Comparison of ENCODE assay signal across 9 cellular contexts in the genomic region with DNA sequence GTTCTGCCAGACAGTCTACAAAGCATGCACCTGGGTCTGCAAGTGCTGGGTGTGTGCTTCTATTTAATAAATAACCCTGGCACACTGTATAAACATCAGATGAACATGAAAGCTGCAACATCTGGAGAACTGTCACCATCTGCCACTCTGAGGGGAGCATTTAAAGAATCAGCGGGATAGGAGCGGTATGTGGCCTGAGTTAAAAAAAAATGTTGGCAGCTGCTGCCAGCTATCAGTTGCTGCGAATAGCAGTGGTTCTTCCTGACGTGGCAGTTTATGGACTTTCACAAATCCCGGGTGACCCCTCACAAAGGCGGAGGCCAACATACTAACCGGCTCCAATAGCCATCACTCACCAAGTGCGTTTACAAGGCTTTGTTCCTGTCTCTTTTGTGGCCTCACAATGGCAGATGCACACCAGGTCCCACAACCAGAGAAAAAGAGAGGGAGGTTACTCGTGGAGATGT.
DNase-seq lines count a peak whose midpoint lies in the region; ATAC-seq and TF ChIP-seq lines count a peak whose summit lies in the region.
"Had no signal": no experiment of that assay in that cellular context is flagged by ENCODE, and none has a peak within 500 bp of the region (broad histone marks: within the 10 kb centered on the region; RNA-seq: fewer than 3 reads in every experiment).

No MANE protein-coding gene starts in this region.

- H3K79me2 ChIP-seq in fibroblast of lung (ENCODE audit: control insufficient read depth, insufficient read depth, low read length) = no peaks in the 10 kb centered on the region

- DNase-seq in GM04504 (ENCODE audit: low read depth) (peak; percentile 51), NCI-H345 treated with DMSO at 0.1 percent for 48 hours (lab: John Stamatoyannopoulos, UW; ENCODE audit: unreplicated experiment) (peak; percentile 88), fibroblast of lung (ENCODE audit: low read depth in 2 of 2) (peak; percentile 40 to 62), sciatic nerve (ENCODE audit: low spot score) (no peak)
- DNase-seq: aorta had no signal

- H4K20me1 ChIP-seq in fibroblast of lung (ENCODE audit: control insufficient read depth, extremely low read depth, insufficient read depth, low read length) = no peaks in the 10 kb centered on the region

- H3K9ac ChIP-seq in fibroblast of lung (ENCODE audit: insufficient read depth, low read length) = no peak overlapping the region
- no peak overlapping the region for H3K9ac ChIP-seq in rectal smooth muscle tissue (ENCODE audit: low read length)

- H3K4me3 ChIP-seq in fibroblast of lung (replicated peaks in 1 of 4; ENCODE audit: control extremely low read depth in 1 of 4, insufficient read depth in 1 of 4, low read depth in 3 of 4, low read length in 4 of 4) (no peak overlapping the region), rectal smooth muscle tissue (ENCODE audit: low read length) (no peak overlapping the region)

- TF ChIP-seq CTCF in fibroblast of lung (conservative IDR thresholded peaks at IDR 0.05 in 1 of 2, IDR thresholded peaks at IDR 0.05 in 1 of 2; ENCODE audit: low read depth in 1 of 2, low read length in 2 of 2) = no peak

- no peaks in the 10 kb centered on the region for H3K36me3 ChIP-seq in fibroblast of lung (ENCODE audit: control insufficient read depth, insufficient read depth, low read length)
- no peaks in the 10 kb centered on the region for H3K36me3 ChIP-seq in rectal smooth muscle tissue (ENCODE audit: control insufficient read depth, insufficient read depth, low read length)

- peak overlapping the region; percentile 7 for H3K4me2 ChIP-seq in fibroblast of lung (ENCODE audit: extremely low read depth, insufficient read depth, low read length)

- H2AFZ ChIP-seq in fibroblast of lung (ENCODE audit: low read length) = peak overlapping the region; percentile 24

- peak overlapping the region; percentile 25 for H3K27ac ChIP-seq in fibroblast of lung (ENCODE audit: insufficient read depth, low read length)
- H3K27ac ChIP-seq in rectal smooth muscle tissue (ENCODE audit: low read depth, low read length) = peak overlapping the region; percentile 42

- ATAC-seq in sciatic nerve = no peak
- no peak for ATAC-seq in HG03354 (IDR thresholded peaks at IDR 0.05; ENCODE audit: poor library complexity, severe bottlenecking, unreplicated experiment)
- no peak for ATAC-seq in HG02763 (IDR thresholded peaks at IDR 0.05; ENCODE audit: unreplicated experiment)
- ATAC-seq in GM19463 (IDR thresholded peaks at IDR 0.05; ENCODE audit: unreplicated experiment) = no peak

- intact Hi-C loops in sciatic nerve (cut with DNase I) = no loop called here

- no peaks in the 10 kb centered on the region for H3K27me3 ChIP-seq in fibroblast of lung (ENCODE audit: control insufficient read depth, insufficient read depth, low read length)
- H3K27me3 ChIP-seq in rectal smooth muscle tissue (ENCODE audit: control insufficient read depth, insufficient read depth, low read length) = no peaks in the 10 kb centered on the region

- H3K9me3 ChIP-seq in fibroblast of lung (ENCODE audit: control insufficient read depth, insufficient read depth, low read depth, low read length) = no peaks in the 10 kb centered on the region

- H3K4me1 ChIP-seq in fibroblast of lung (ENCODE audit: control insufficient read depth, extremely low read depth, insufficient read depth, low read length) (peaks cover 25% of the 10 kb centered on the region), rectal smooth muscle tissue (ENCODE audit: control insufficient read depth, insufficient read depth, low read length) (no peaks in the 10 kb centered on the region)
